ENCODE assay signal across 8 cellular contexts in genomic region chr11:65919151-65920034, GRCh38. TPM values are rescaled to one million over a fixed set of nuclear protein-coding genes. Genes with fewer than 3 reads are reported as not detected.
DNase-seq lines count a peak whose midpoint lies in the region; ATAC-seq, FAIRE-seq and TF ChIP-seq lines count a peak whose summit lies in the region.

Gene DRAP1 (plus strand): TSS chr11:65919426. CDS start chr11:65919502, 76 bp downstream.

- peak within 1 kb of the TSS; percentile 91 for H3K4me3 Mint-ChIP-seq in type B pancreatic cell

- H3K27ac ChIP-seq in heart right ventricle, result peak within 1 kb of the TSS; percentile 95 to 99 (median 97)

- H3K27ac Mint-ChIP-seq in type B pancreatic cell, result peak within 1 kb of the TSS; percentile 79

- H3K4me1 Mint-ChIP-seq in type B pancreatic cell (ENCODE audit: unreplicated experiment), result peaks cover 16% of the 10 kb centered on the region

- ATAC-seq in HG02884 (IDR thresholded peaks at IDR 0.05; ENCODE audit: unreplicated experiment) (peak; percentile 82), heart right ventricle (peak; percentile 91 to 98 (median 95))

- peaks cover 36 to 60% (median 53%) of the 10 kb centered on the region in 9 donors for H3K4me1 ChIP-seq in heart right ventricle

- H3K9me3 Mint-ChIP-seq in type B pancreatic cell, result no peaks in the 10 kb centered on the region

- no peaks in the 10 kb centered on the region for H3K27me3 ChIP-seq in heart right ventricle

- no peaks in the 10 kb centered on the region for H3K27me3 Mint-ChIP-seq in type B pancreatic cell

- H3K9me3 ChIP-seq in heart right ventricle, result no peaks in the 10 kb centered on the region

- WGBS in heart right ventricle, 2 donors, result 0 to 1% methylated on average over 59 to 99 of the region's 102 CpGs

- DNase-seq in GM12892 (ENCODE audit: insufficient read length) (peak; percentile 97), NCI-H1694 (lab: John Stamatoyannopoulos, UW) (peak; percentile 85), amniotic epithelial cell (ENCODE audit: low read depth) (peak; percentile 97), heart right ventricle (peak; percentile 98 to 100), posterior cingulate gyrus (peak; percentile 98 to 100 (median 100)), type B pancreatic cell (ENCODE audit: extremely low spot score, unreplicated experiment) (peak; percentile 99)

- no peak for FAIRE-seq in GM12892 (lab: Jason Lieb, UNC)

- TF ChIP-seq CTCF in heart right ventricle (IDR thresholded peaks at IDR 0.05) (peak in 1 of 9 donors; percentile 19), type B pancreatic cell (conservative IDR thresholded peaks at IDR 0.05) (no peak)

- intact Hi-C loops in T-helper 1 cell treated with Interleukin-12 subunit alpha and Interleukin-12 subunit beta and Interleukin-4 antibody, amounts not matched to agents 30 ng/mL and 1 ng/mL, for 36 hours (cut with micrococcal nuclease), result loop anchor here (1.0 to 5.0 kb wide), 12 partner anchors 9 to 349 kb away; partner anchors contain the start of genes BANF1, CCDC85B, EIF1AD and FOSL1
- intact Hi-C loops in heart right ventricle (cut with DNase I) (loop anchor here in 6 of 10 donors (1.0 to 5.0 kb wide), 8 partner anchors 29 to 347 kb away; partner anchors contain the start of genes SART1 (in 6 of the 6), FIBP (in 4 of the 6), CCDC85B (in 1 of the 6) and FAM89B (in 1 of the 6)), posterior cingulate gyrus (cut with DNase I) (loop anchor here (1.0 to 2.0 kb wide), 3 partner anchors 27 to 41 kb away; partner anchors contain the start of genes FIBP and SART1)

- peak; percentile 46; the same call in 1 of the 2 replicates for TF ChIP-seq POLR2A in GM12892 (IDR thresholded peaks at IDR 0.05; ENCODE audit: low read depth, low read length)

- peak within 1 kb of the TSS; percentile 81 to 100 (median 98) for H3K4me3 ChIP-seq in heart right ventricle

- H3K36me3 Mint-ChIP-seq in type B pancreatic cell, result peaks cover 4% of the 10 kb centered on the region

- peaks cover 0 to 42% (median 4%) of the 10 kb centered on the region in 9 donors for H3K36me3 ChIP-seq in heart right ventricle

RNA-seq across cellular contexts. Expression of gene DRAP1, which starts in this region (rescaled TPM):
- 75.9 TPM for polyA plus RNA-seq in GM12892 (2012; ENCODE audit: missing spikeins)
- 160 and 165 TPM in 2 replicates for total RNA-seq in T-helper 1 cell treated with Interleukin-12 subunit alpha and Interleukin-12 subunit beta and Interleukin-4 antibody, amounts not matched to agents 30 ng/mL and 1 ng/mL, for 36 hours
- total RNA-seq in heart right ventricle (100 to 1,000 TPM in 3 of 10 donors, 10 to 100 TPM in 7; 69.4 to 115 (median 93.8) TPM), type B pancreatic cell (ENCODE audit: low replicate concordance) (49.3 and 66.1 TPM in 2 replicates)
- polyA plus RNA-seq in heart right ventricle, result 100 to 1,000 TPM; 177 to 210 TPM

Comparison
In these comparisons a context has a peak if more than half of its experiments do, and no peak if none do; other contexts are left out.
1. Peak in every context shown above with its lines: DNase-seq, ATAC-seq, H3K4me3 ChIP-seq and H3K27ac ChIP-seq.